ENCODE assay signal across 2 cellular contexts in the genomic region with DNA sequence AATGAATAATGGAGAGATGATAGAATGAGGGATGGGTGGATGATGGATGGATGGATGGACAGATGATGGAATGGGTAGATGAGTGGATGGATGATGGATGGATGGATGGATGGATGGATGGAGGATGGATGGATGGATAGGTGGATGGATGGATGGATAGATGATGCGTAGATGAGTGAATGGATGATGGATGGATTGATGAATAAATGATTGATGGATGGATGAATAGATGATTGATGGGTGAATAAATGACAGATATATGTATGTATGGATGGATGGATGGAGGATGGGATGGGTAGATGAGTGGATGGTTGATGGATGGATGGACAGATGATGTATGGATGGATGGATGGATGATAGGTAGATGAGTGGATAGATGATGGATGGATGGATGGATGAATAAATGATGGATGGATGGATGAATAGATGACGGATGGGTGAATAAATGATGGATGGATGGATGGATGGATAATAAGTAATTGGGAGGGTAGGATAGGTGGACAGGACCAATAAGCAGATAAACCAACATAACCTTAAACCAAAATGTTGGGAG.
TF ChIP-seq lines count a peak whose summit lies in the region.

No MANE protein-coding gene starts in this region.

TF ChIP-seq in HEK293T, 16 proteins besides CTCF, POLR2A, EP300 and RAD21:
- no peak for TF ChIP-seq BHLHE40 (IDR thresholded peaks at IDR 0.05; ENCODE audit: borderline replicate concordance)
- TF ChIP-seq, protein P1, sequence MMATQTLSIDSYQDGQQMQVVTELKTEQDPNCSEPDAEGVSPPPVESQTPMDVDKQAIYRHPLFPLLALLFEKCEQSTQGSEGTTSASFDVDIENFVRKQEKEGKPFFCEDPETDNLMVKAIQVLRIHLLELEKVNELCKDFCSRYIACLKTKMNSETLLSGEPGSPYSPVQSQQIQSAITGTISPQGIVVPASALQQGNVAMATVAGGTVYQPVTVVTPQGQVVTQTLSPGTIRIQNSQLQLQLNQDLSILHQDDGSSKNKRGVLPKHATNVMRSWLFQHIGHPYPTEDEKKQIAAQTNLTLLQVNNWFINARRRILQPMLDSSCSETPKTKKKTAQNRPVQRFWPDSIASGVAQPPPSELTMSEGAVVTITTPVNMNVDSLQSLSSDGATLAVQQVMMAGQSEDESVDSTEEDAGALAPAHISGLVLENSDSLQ (IDR thresholded peaks at IDR 0.05): peak; percentile 94

TF ChIP-seq in GM12878, 131 proteins besides CTCF, POLR2A, EP300 and RAD21:
- TF ChIP-seq CHD4 (IDR thresholded peaks at IDR 0.05) (no peak), ZNF687 (IDR thresholded peaks at IDR 0.05) (no peak), ZSCAN29 (IDR thresholded peaks at IDR 0.05) (no peak), CBX5 (IDR thresholded peaks at IDR 0.05; ENCODE audit: low read depth) (no peak), SIX5 (IDR thresholded peaks at IDR 0.05; ENCODE audit: low read depth, low read length, severe bottlenecking) (no peak), TBL1XR1 (IDR thresholded peaks at IDR 0.05; ENCODE audit: low read depth, low read length) (no peak), ZNF274 (IDR thresholded peaks at IDR 0.05; ENCODE audit: insufficient read depth, insufficient read length) (no peak), RELA (IDR thresholded peaks at IDR 0.05; ENCODE audit: borderline replicate concordance, partially characterized antibody) (no peak), HDGF (IDR thresholded peaks at IDR 0.05) (peak; percentile 71; the same call in 1 of the 2 replicates), PAX8 (IDR thresholded peaks at IDR 0.05) (no peak), MYC (IDR thresholded peaks at IDR 0.05; ENCODE audit: insufficient read depth, insufficient read length, insufficient replicate concordance, low read length, severe bottlenecking) (no peak), MXI1 (IDR thresholded peaks at IDR 0.05; ENCODE audit: low read depth, low read length) (no peak)
- TF ChIP-seq, protein P2, sequence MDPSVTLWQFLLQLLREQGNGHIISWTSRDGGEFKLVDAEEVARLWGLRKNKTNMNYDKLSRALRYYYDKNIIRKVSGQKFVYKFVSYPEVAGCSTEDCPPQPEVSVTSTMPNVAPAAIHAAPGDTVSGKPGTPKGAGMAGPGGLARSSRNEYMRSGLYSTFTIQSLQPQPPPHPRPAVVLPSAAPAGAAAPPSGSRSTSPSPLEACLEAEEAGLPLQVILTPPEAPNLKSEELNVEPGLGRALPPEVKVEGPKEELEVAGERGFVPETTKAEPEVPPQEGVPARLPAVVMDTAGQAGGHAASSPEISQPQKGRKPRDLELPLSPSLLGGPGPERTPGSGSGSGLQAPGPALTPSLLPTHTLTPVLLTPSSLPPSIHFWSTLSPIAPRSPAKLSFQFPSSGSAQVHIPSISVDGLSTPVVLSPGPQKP (IDR thresholded peaks at IDR 0.05; ENCODE audit: low read depth, low read length): no peak
- TF ChIP-seq, protein P1 (IDR thresholded peaks at IDR 0.05): peak; percentile 38; the same call in 1 of the 2 replicates
